ENCODE assay signal across 31 cellular contexts in the genomic region with DNA sequence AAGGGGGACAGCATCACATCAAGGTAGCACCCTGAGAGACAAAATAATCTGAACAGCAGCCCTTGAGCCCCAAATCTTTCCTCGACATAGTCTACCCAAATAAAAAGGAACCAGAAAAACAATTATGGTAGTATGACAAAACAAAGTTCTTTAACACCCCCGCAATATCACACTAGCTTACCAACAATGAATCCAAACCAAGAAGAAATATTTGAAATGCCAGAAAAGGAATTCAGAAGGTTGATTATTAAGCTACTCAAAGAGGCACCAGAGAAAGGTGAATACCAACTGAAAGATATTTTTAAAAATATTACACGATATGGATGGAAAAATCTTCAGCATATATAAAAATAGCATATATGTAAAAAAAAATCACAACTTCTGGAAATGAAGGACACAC.
"Had no signal": no experiment of that assay in that cellular context is flagged by ENCODE, and none has a peak within 500 bp of the region (broad histone marks: within the 10 kb centered on the region; RNA-seq: fewer than 3 reads in every experiment).

No MANE protein-coding gene starts in this region.

- H3K4me3 ChIP-seq: coronary artery, dorsolateral prefrontal cortex, esophagus muscularis mucosa, gastrocnemius medialis, heart left ventricle had no signal

- H3K36me3 ChIP-seq: brain microvascular endothelial cell, esophagus muscularis mucosa, gastrocnemius medialis, heart left ventricle, WERI-Rb-1 had no signal

- H3K9me3 ChIP-seq: gastrocnemius medialis had no signal

- ATAC-seq: activated CD4-positive, CD25-positive, alpha-beta regulatory T cell treated with anti-CD3 and anti-CD28 coated beads, Interleukin-2, amount 50 U/mL, for 24 hours; activated CD8-positive, alpha-beta T cell treated with anti-CD3 and anti-CD28 coated beads for 36 hours; activated T-cell treated with anti-CD3 and anti-CD28 coated beads, Interleukin-2, amount 50 U/mL, for 4 hours; activated T-helper 17 cell treated with anti-CD3 and anti-CD28 coated beads, Interleukin-2, amount 50 U/mL, for 72 hours; foreskin keratinocyte; gastrocnemius medialis; heart left ventricle; T-helper 17 cell had no signal

- H3K27ac ChIP-seq: brain microvascular endothelial cell, coronary artery, dorsolateral prefrontal cortex, esophagus muscularis mucosa, foreskin keratinocyte, gastrocnemius medialis, heart left ventricle, WERI-Rb-1 had no signal

- H3K27me3 ChIP-seq: brain microvascular endothelial cell, dorsolateral prefrontal cortex, esophagus muscularis mucosa, foreskin keratinocyte, gastrocnemius medialis, heart left ventricle had no signal

- DNase-seq: activated B cell treated with CpG ODN at 0.5 μM for 24 hours; activated CD4-positive, alpha-beta T cell treated with anti-CD3 and anti-CD28 coated beads for 48 hours; activated CD4-positive, alpha-beta T cell treated with anti-CD3 and anti-CD28 coated beads, Interleukin-2, amount 50 U/mL, for 1 hour; activated CD4-positive, alpha-beta T cell treated with anti-CD3 and anti-CD28 coated beads, Interleukin-2, amount 50 U/mL, for 48 hours; activated CD8-positive, alpha-beta memory T cell treated with anti-CD3 and anti-CD28 coated beads for 24 hours; activated CD8-positive, alpha-beta T cell treated with anti-CD3 and anti-CD28 coated beads for 36 hours; activated effector memory CD4-positive, alpha-beta T cell treated with Interleukin-2 at 50 U/mL for 16 hours; activated gamma-delta T cell treated with Interleukin-2 at 50 U/mL for 16 hours; activated naive CD4-positive, alpha-beta T cell treated with anti-CD3 and anti-CD28 coated beads, Interleukin-2, amount 50 U/mL, for 16 hours; activated naive CD4-positive, alpha-beta T cell treated with Interleukin-2 at 50 U/mL for 16 hours; activated T-cell treated with anti-CD3 and anti-CD28 coated beads, Interleukin-2, amount 50 U/mL, for 4 hours; amniotic stem cell; anterior cingulate cortex; brain microvascular endothelial cell; dorsolateral prefrontal cortex; effector memory CD4-positive, alpha-beta T cell; endodermal cell; erythroblast; gastrocnemius medialis; glutamatergic neuron; heart left ventricle; T-helper 17 cell; T1000; WERI-Rb-1 had no signal

- FAIRE-seq: astrocyte, bronchial epithelial cell had no signal

- H3K4me1 ChIP-seq: esophagus muscularis mucosa, foreskin keratinocyte, gastrocnemius medialis, heart left ventricle had no signal
